15 cellular contexts compared by ENCODE assay signal in genomic region chr5:67680109-67680508, GRCh38.
A peak's percentile ranks its signal among the peaks of the same experiment; 100 is the strongest.
DNase-seq lines count a peak whose midpoint lies in the region; ATAC-seq and TF ChIP-seq lines count a peak whose summit lies in the region.
"Had no signal": no experiment of that assay in that cellular context is flagged by ENCODE, and none has a peak within 500 bp of the region (broad histone marks: within the 10 kb centered on the region; RNA-seq: fewer than 3 reads in every experiment).

No MANE protein-coding gene starts in this region.

- ATAC-seq in sciatic nerve, result peak; percentile 74
- ATAC-seq: HCT116 had no signal

- DNase-seq in AG20443 (ENCODE audit: low spot score) (peak; percentile 11), NCI-H524 (lab: John Stamatoyannopoulos, UW) (peak; percentile 74 to 93), fibroblast of mammary gland (ENCODE audit: low read depth) (peak; percentile 54), sciatic nerve (ENCODE audit: low spot score) (no peak), activated gamma-delta T cell (lab: John Stamatoyannopoulos, UW) (no peak), HuH-7.5 (ENCODE audit: low spot score) (no peak), lower leg skin (ENCODE audit: low spot score in 2 of 2) (no peak)
- DNase-seq: Calu3; CD4-positive, alpha-beta T cell; MM.1S; NCI-H1105 treated with DMSO at 0.1 percent for 48 hours; NCI-H187; NCI-H82; SHP77 treated with DMSO at 0.1 percent for 48 hours had no signal

- no peak for TF ChIP-seq POLR2A in lower leg skin (IDR thresholded peaks at IDR 0.05)

- intact Hi-C loops in sciatic nerve (cut with DNase I) (no loop called here), lower leg skin (cut with DNase I; ENCODE audit: low total_unique reads) (no loop called here)

- no peak overlapping the region for H3K4me3 ChIP-seq in fibroblast of mammary gland (ENCODE audit: control insufficient read depth, low read depth, low read length)
- H3K4me3 ChIP-seq in lower leg skin (ENCODE audit: low read depth, poor library complexity, severe bottlenecking), result no peak overlapping the region

- TF ChIP-seq CTCF in fibroblast of mammary gland (conservative IDR thresholded peaks at IDR 0.05; ENCODE audit: control insufficient read depth, insufficient read depth, low read depth, low read length), result no peak
- TF ChIP-seq CTCF in lower leg skin (IDR thresholded peaks at IDR 0.05), result no peak

Comparison
In these comparisons a context has a peak if more than half of its experiments do, and no peak if none do; other contexts are left out.
1. DNase-seq: peak in AG20443 (single experiment), NCI-H524 (2 of 2) and fibroblast of mammary gland (single experiment); none in sciatic nerve (single experiment), activated gamma-delta T cell (single experiment), HuH-7.5 (single experiment) and lower leg skin (0 of 2).